Comparison of ENCODE assay signal across 6 cellular contexts in genomic region chr2:111559814-111560213, GRCh38.
DNase-seq lines count a peak whose midpoint lies in the region; ATAC-seq, FAIRE-seq and TF ChIP-seq lines count a peak whose summit lies in the region.
"Not testable (repeated sequence)": the region's sequence is repeated elsewhere in the genome, so short reads cannot be mapped to it uniquely, and the experiment has no call there.

No MANE protein-coding gene starts in this region.

- TF ChIP-seq POLR2A in HepG2 (IDR thresholded peaks at IDR 0.05; ENCODE audit: insufficient read depth in 1 of 2, low read depth in 2 of 2, low read length in 2 of 2); thyroid gland (IDR thresholded peaks at IDR 0.05): not testable (repeated sequence)

- TF ChIP-seq CTCF in left lung (IDR thresholded peaks at IDR 0.05); HepG2 (CRISPR knock-in tag; IDR thresholded peaks at IDR 0.05); thyroid gland (IDR thresholded peaks at IDR 0.05); upper lobe of right lung (IDR thresholded peaks at IDR 0.05): not testable (repeated sequence)

- not testable (repeated sequence) for H3K4me3 ChIP-seq in left lung; HepG2 (replicated peaks in 1 of 3; ENCODE audit: insufficient read depth in 1 of 3, low read depth in 2 of 3, low read length in 3 of 3); thyroid gland (replicated peaks in 1 of 3); upper lobe of right lung

- H3K4me2 ChIP-seq in HepG2 (ENCODE audit: low read depth, low read length), result not testable (repeated sequence)

- not testable (repeated sequence) for DNase-seq in activated CD4-positive, alpha-beta T cell treated with anti-CD3 and anti-CD28 coated beads, Interleukin-2, amount 10 ng/mL, durations not matched to agents 24 days and 14 days; activated CD4-positive, alpha-beta T cell treated with anti-CD3 and anti-CD28 coated beads, Interleukin-2, amount 10 ng/mL, durations not matched to agents 7 days and 5 days; left lung; thyroid gland; upper lobe of right lung
- peak; percentile 17 for DNase-seq in HepG2 (ENCODE audit: low spot score)

- H3K4me1 ChIP-seq in left lung, thyroid gland, upper lobe of right lung: not testable (repeated sequence)
- peaks cover 15% of the 10 kb centered on the region for H3K4me1 ChIP-seq in HepG2 (ENCODE audit: insufficient read depth, low read length)

- H3K9me3 ChIP-seq in left lung; HepG2 (ENCODE audit: low read length); thyroid gland; upper lobe of right lung: not testable (repeated sequence)

- not testable (repeated sequence) for H3K27me3 ChIP-seq in left lung; HepG2 (ENCODE audit: control insufficient read depth in 1 of 2, insufficient read depth in 2 of 2, low read length in 2 of 2); thyroid gland; upper lobe of right lung

- TF ChIP-seq RAD21 in HepG2 (CRISPR knock-in tag; IDR thresholded peaks at IDR 0.05), result not testable (repeated sequence)

- H3K79me2 ChIP-seq in HepG2 (ENCODE audit: insufficient read depth, low read length), result not testable (repeated sequence)

- H3K36me3 ChIP-seq in left lung; HepG2 (replicated peaks in 1 of 2; ENCODE audit: control insufficient read depth in 1 of 2, insufficient read depth in 2 of 2, low read length in 2 of 2); thyroid gland; upper lobe of right lung: not testable (repeated sequence)

- CTCF ChIA-PET in activated CD4-positive, alpha-beta T cell treated with anti-CD3 and anti-CD28 coated beads, Interleukin-2, amount 10 ng/mL, durations not matched to agents 7 days and 5 days (lab: Charles Lee); HepG2 (lab: Yijun Ruan, JAX; ENCODE audit: low intra/inter-chr PET ratio, low total read pairs): not testable (repeated sequence)

- not testable (repeated sequence) for H3K4me1 Mint-ChIP-seq in activated CD4-positive, alpha-beta T cell treated with anti-CD3 and anti-CD28 coated beads, Interleukin-2, amount 10 ng/mL, durations not matched to agents 24 days and 14 days; activated CD4-positive, alpha-beta T cell treated with anti-CD3 and anti-CD28 coated beads, Interleukin-2, amount 10 ng/mL, durations not matched to agents 7 days and 5 days

- in situ Hi-C loops in HepG2 (cut with HindIII; ENCODE audit: extremely low pct_ligation_motif_present, low pct_unique_long_range_greater_than_20kb), result not testable (repeated sequence)

- H3K9ac ChIP-seq in HepG2 (ENCODE audit: insufficient read depth, low read depth, low read length), result not testable (repeated sequence)

- BruUV-seq in HepG2 (replicated peaks; lab: Mats Ljungman, UMichigan), result not testable (repeated sequence)

- H4K20me1 ChIP-seq in HepG2 (ENCODE audit: insufficient read depth, low read length), result not testable (repeated sequence)

- H3K27me3 Mint-ChIP-seq in activated CD4-positive, alpha-beta T cell treated with anti-CD3 and anti-CD28 coated beads, Interleukin-2, amount 10 ng/mL, durations not matched to agents 24 days and 14 days; activated CD4-positive, alpha-beta T cell treated with anti-CD3 and anti-CD28 coated beads, Interleukin-2, amount 10 ng/mL, durations not matched to agents 7 days and 5 days: not testable (repeated sequence)

- FAIRE-seq in HepG2 (lab: Jason Lieb, UNC), result not testable (repeated sequence)

- not testable (repeated sequence) for H3K9me3 Mint-ChIP-seq in activated CD4-positive, alpha-beta T cell treated with anti-CD3 and anti-CD28 coated beads, Interleukin-2, amount 10 ng/mL, durations not matched to agents 24 days and 14 days; activated CD4-positive, alpha-beta T cell treated with anti-CD3 and anti-CD28 coated beads, Interleukin-2, amount 10 ng/mL, durations not matched to agents 7 days and 5 days

- TF ChIP-seq EP300 in HepG2 (IDR thresholded peaks at IDR 0.05; ENCODE audit: low read depth in 2 of 2, low read length in 2 of 2); HepG2 (CRISPR knock-in tag; IDR thresholded peaks at IDR 0.05; ENCODE audit: borderline replicate concordance): not testable (repeated sequence)

- not testable (repeated sequence) for H2AFZ ChIP-seq in HepG2 (ENCODE audit: low read length)

- peak; percentile 57 for ATAC-seq in left lung
- ATAC-seq in HepG2, result not testable (repeated sequence)
- peak; percentile 13 for ATAC-seq in upper lobe of right lung

- POLR2A ChIA-PET in activated CD4-positive, alpha-beta T cell treated with anti-CD3 and anti-CD28 coated beads, Interleukin-2, amount 10 ng/mL, durations not matched to agents 7 days and 5 days (lab: Charles Lee); HepG2 (lab: Yijun Ruan, JAX): not testable (repeated sequence)

- WGBS in HepG2 (ENCODE audit: low lambda C conversion rate), result 22% methylated on average over 1 of the region's 3 CpGs
- 60% methylated on average over 1 of the region's 3 CpGs; no CpG with 5 or more reads in 1 of the 2 donors for WGBS in thyroid gland, 2 donors

- peak overlapping the region; percentile 53 for H3K27ac Mint-ChIP-seq in activated CD4-positive, alpha-beta T cell treated with anti-CD3 and anti-CD28 coated beads, Interleukin-2, amount 10 ng/mL, durations not matched to agents 24 days and 14 days
- H3K27ac Mint-ChIP-seq in activated CD4-positive, alpha-beta T cell treated with anti-CD3 and anti-CD28 coated beads, Interleukin-2, amount 10 ng/mL, durations not matched to agents 7 days and 5 days, result peak overlapping the region; percentile 61

- H3K4me3 Mint-ChIP-seq in activated CD4-positive, alpha-beta T cell treated with anti-CD3 and anti-CD28 coated beads, Interleukin-2, amount 10 ng/mL, durations not matched to agents 24 days and 14 days; activated CD4-positive, alpha-beta T cell treated with anti-CD3 and anti-CD28 coated beads, Interleukin-2, amount 10 ng/mL, durations not matched to agents 7 days and 5 days: not testable (repeated sequence)

- not testable (repeated sequence) for H3K36me3 Mint-ChIP-seq in activated CD4-positive, alpha-beta T cell treated with anti-CD3 and anti-CD28 coated beads, Interleukin-2, amount 10 ng/mL, durations not matched to agents 24 days and 14 days (ENCODE audit: low read depth); activated CD4-positive, alpha-beta T cell treated with anti-CD3 and anti-CD28 coated beads, Interleukin-2, amount 10 ng/mL, durations not matched to agents 7 days and 5 days (ENCODE audit: low read depth)

- H3K27ac ChIP-seq in left lung; HepG2 (ENCODE audit: extremely low read length, insufficient read depth, low read length); upper lobe of right lung: not testable (repeated sequence)
- H3K27ac ChIP-seq in thyroid gland, result peak overlapping the region in 2 of 3 donors; percentile 50 to 68

- intact Hi-C loops in activated CD4-positive, alpha-beta T cell treated with anti-CD3 and anti-CD28 coated beads, Interleukin-2, amount 10 ng/mL, durations not matched to agents 24 days and 14 days (cut with micrococcal nuclease); left lung (cut with DNase I); HepG2 (cut with micrococcal nuclease; ENCODE audit: unreplicated experiment); thyroid gland (cut with DNase I); upper lobe of right lung (cut with DNase I): not testable (repeated sequence)
